Comparison of ENCODE assay signal across 8 cellular contexts in the genomic region with DNA sequence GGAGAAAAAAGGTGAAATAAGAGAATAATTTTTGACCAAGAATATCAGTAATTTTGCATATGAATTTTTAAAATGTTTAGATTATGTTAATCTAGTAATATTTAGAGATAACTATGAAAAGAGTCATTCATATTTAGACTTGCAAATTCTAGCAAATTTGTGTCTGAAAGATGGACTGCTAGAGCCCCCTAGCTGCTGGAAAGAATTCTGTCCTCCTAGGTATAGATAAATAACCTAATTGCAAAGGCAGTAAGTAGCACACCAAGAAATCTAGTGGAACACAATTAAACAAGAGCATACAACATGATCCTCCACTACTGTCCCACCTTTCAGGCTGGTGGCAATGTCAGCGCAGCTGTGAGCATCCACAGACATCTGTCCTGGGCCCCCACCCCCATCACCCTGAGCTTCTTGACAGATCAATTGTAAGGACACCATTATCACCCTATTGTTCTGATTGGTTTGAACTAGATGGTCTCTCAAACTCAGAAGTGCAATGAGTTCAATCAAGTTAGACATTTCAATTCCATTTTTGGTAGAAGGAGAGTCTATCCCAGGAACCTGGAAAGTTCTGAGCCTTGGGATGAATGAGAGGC. TPM values are rescaled to one million over a fixed set of nuclear protein-coding genes. Genes with fewer than 3 reads are reported as not detected.
DNase-seq lines count a peak whose midpoint lies in the region; ATAC-seq and TF ChIP-seq lines count a peak whose summit lies in the region.

No MANE protein-coding gene starts in this region.

- peak; percentile 64 for TF ChIP-seq CTCF in MCF 10A (IDR thresholded peaks at IDR 0.05; ENCODE audit: unreplicated experiment)

- H3K9me3 Mint-ChIP-seq in MCF 10A (ENCODE audit: unreplicated experiment), result no peaks in the 10 kb centered on the region

- no peaks in the 10 kb centered on the region for H3K4me1 Mint-ChIP-seq in MCF 10A (ENCODE audit: insufficient read depth, unreplicated experiment)

- no peaks in the 10 kb centered on the region for H3K36me3 Mint-ChIP-seq in MCF 10A (ENCODE audit: insufficient read depth, unreplicated experiment)

- BruUV-seq in MCF 10A (replicated peaks; lab: Mats Ljungman, UMichigan), result no TSS peak

- no peak overlapping the region for H3K4me3 Mint-ChIP-seq in MCF 10A (ENCODE audit: unreplicated experiment)

- DNase-seq in ACHN (peak; percentile 71), NCI-H345 (lab: John Stamatoyannopoulos, UW) (peak; percentile 53), MCF 10A (ENCODE audit: unreplicated experiment) (peak; percentile 56), left lobe of liver (ENCODE audit: low spot score) (peak; percentile 52), iPS-NIHi7 (ENCODE audit: extremely low spot score) (no peak), NOMO-1 treated with dmso at 0.1 percent for 144 hours (lab: John Stamatoyannopoulos, UW; ENCODE audit: unreplicated experiment) (no peak)
- no peak for DNase-seq in activated naive CD4-positive, alpha-beta T cell (lab: John Stamatoyannopoulos, UW)

- POLR2A ChIA-PET in MCF 10A (lab: Yijun Ruan, JAX), result no interaction called here

- intact Hi-C loops in MCF 10A (cut with micrococcal nuclease), result loop anchor here (1.0 to 5.0 kb wide), 7 partner anchors 99 to 933 kb away; no protein-coding TSS in a partner anchor

- in situ Hi-C loops in ACHN (cut with HindIII; ENCODE audit: low pct_ligation_motif_present, low pct_unique_long_range_greater_than_20kb, low sequenced_read_pairs), result no loop called here

- H3K27ac Mint-ChIP-seq in MCF 10A (ENCODE audit: low read depth, unreplicated experiment), result no peak overlapping the region

- peaks cover 34% of the 10 kb centered on the region for H3K27me3 Mint-ChIP-seq in MCF 10A (ENCODE audit: insufficient read depth, unreplicated experiment)

- ATAC-seq in GM18861 (IDR thresholded peaks at IDR 0.05; ENCODE audit: unreplicated experiment) (peak; percentile 55), left lobe of liver (peak; percentile 85)

- CTCF ChIA-PET in MCF 10A (lab: Yijun Ruan, JAX), result interaction anchor here (0.5 to 5.4 kb wide), 56 partner anchors 8 to 932 kb away, joined by 3 to 59 read pairs (median 4); partner anchors contain the start of gene GFRA1

RNA-seq across cellular contexts. Expression of gene GFRA1, which starts 15.0 kb away (rescaled TPM):
- total RNA-seq in MCF 10A (2022) (not detected in 2 replicates), left lobe of liver (75.2 TPM)

RNA-seq across cellular contexts. Expression of gene CCDC172, which starts 36.2 kb away (rescaled TPM):
- total RNA-seq in MCF 10A (2022) (not detected in 2 replicates), left lobe of liver (not detected)

Comparison
In these comparisons a context has a peak if more than half of its experiments do, and no peak if none do; other contexts are left out.
1. DNase-seq: peak in ACHN (single experiment), NCI-H345 (single experiment), MCF 10A (single experiment) and left lobe of liver (single experiment); none in iPS-NIHi7 (single experiment), activated naive CD4-positive, alpha-beta T cell (0 of 4) and NOMO-1 treated with dmso at 0.1 percent for 144 hours (single experiment).
2. RNA of gene GFRA1, which starts 15.0 kb away (total RNA-seq): 75.2 TPM in left lobe of liver (single experiment); not detected in MCF 10A; every median in the first group is over 10 times any median in the second.